23 cellular contexts compared by ENCODE assay signal in the genomic region with DNA sequence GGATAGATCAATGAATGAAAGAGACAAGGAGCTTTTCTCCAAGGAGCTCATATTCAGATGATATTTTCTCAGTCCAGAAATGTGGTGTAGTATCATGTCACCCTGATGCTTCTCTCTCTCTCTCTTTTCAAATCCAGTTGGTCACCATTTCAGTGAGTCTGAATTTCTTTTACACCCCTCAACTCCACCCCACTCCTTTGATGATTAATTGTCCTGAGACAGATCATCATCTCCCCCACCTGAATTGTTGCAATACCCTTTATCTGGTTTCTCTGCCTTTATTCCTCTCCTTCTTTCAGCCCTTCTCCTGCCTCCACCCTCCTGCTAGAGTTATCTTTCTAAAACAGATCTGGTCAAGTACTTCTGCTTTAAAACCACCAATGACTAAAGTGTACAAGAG.
"Had no signal": no experiment of that assay in that cellular context is flagged by ENCODE, and none has a peak within 500 bp of the region (broad histone marks: within the 10 kb centered on the region; RNA-seq: fewer than 3 reads in every experiment).

No MANE protein-coding gene starts in this region.

- H3K4me1 Mint-ChIP-seq: activated naive CD4-positive, alpha-beta T cell treated with anti-CD3 and anti-CD28 coated beads, Interleukin-2, amount 50 U/mL, for 24 hours; brain had no signal

- H3K36me3 Mint-ChIP-seq: activated naive CD4-positive, alpha-beta T cell treated with anti-CD3 and anti-CD28 coated beads, Interleukin-2, amount 50 U/mL, for 24 hours; brain had no signal

- FAIRE-seq: astrocyte, RCC 7860 had no signal

- H3K27me3 Mint-ChIP-seq: activated CD8-positive, alpha-beta T cell treated with anti-CD3 and anti-CD28 coated beads for 36 hours; activated naive CD4-positive, alpha-beta T cell treated with anti-CD3 and anti-CD28 coated beads, Interleukin-2, amount 50 U/mL, for 24 hours had no signal

- H3K27ac ChIP-seq: SJSA1, WERI-Rb-1 had no signal

- H3K27ac Mint-ChIP-seq: activated CD8-positive, alpha-beta T cell treated with anti-CD3 and anti-CD28 coated beads for 36 hours; activated naive CD4-positive, alpha-beta T cell treated with anti-CD3 and anti-CD28 coated beads, Interleukin-2, amount 50 U/mL, for 24 hours; brain; T-helper 1 cell treated with Interleukin-12 subunit alpha and Interleukin-12 subunit beta and Interleukin-4 antibody, amounts not matched to agents 30 μg/mL and 1 μg/mL, for 36 hours had no signal

- ATAC-seq: activated CD8-positive, alpha-beta T cell treated with anti-CD3 and anti-CD28 coated beads for 36 hours; SK-N-SH treated with all-trans-retinoic acid at 6 μM for 48 hours had no signal

- H3K9me3 Mint-ChIP-seq: activated CD8-positive, alpha-beta T cell treated with anti-CD3 and anti-CD28 coated beads for 36 hours; activated naive CD4-positive, alpha-beta T cell treated with anti-CD3 and anti-CD28 coated beads, Interleukin-2, amount 50 U/mL, for 24 hours; brain; T-helper 1 cell treated with Interleukin-12 subunit alpha and Interleukin-12 subunit beta and Interleukin-4 antibody, amounts not matched to agents 30 μg/mL and 1 μg/mL, for 36 hours had no signal

- H3K4me3 Mint-ChIP-seq: activated CD8-positive, alpha-beta T cell treated with anti-CD3 and anti-CD28 coated beads for 36 hours; activated naive CD4-positive, alpha-beta T cell treated with anti-CD3 and anti-CD28 coated beads, Interleukin-2, amount 50 U/mL, for 24 hours; brain; T-helper 1 cell treated with Interleukin-12 subunit alpha and Interleukin-12 subunit beta and Interleukin-4 antibody, amounts not matched to agents 30 μg/mL and 1 μg/mL, for 36 hours had no signal

- DNase-seq: activated CD4-positive, alpha-beta T cell treated with anti-CD3 and anti-CD28 coated beads for 4 hours; activated CD8-positive, alpha-beta memory T cell treated with anti-CD3 and anti-CD28 coated beads, Interleukin-2, amount 50 U/mL, for 4 hours; activated CD8-positive, alpha-beta T cell treated with anti-CD3 and anti-CD28 coated beads for 36 hours; activated T-cell treated with anti-CD3 and anti-CD28 coated beads, Interleukin-2, amount 50 U/mL, for 1 hour; Kasumi-1; KBM-7; NCI-H1105 treated with DMSO at 0.1 percent for 48 hours; NCI-H1436 treated with DMSO at 0.1 percent for 48 hours; NCI-H187; NCI-H2081; NCI-H2171 treated with DMSO at 0.1 percent for 48 hours; NCI-H226; NCI-H526 treated with DMSO at 0.1 percent for 48 hours; NCI-H82; SHP77; WERI-Rb-1 had no signal
